8 cellular contexts compared by ENCODE assay signal in genomic region chrX:80810365-80810978, GRCh38. TPM values are rescaled to one million over a fixed set of nuclear protein-coding genes. Genes with fewer than 3 reads are reported as not detected.
DNase-seq lines count a peak whose midpoint lies in the region; ATAC-seq and TF ChIP-seq lines count a peak whose summit lies in the region.

No MANE protein-coding gene starts in this region.

- H2BK5ac ChIP-seq in neuronal stem cell (ENCODE audit: low read length), result no peak overlapping the region

- intact Hi-C loops in OCI-LY7 (cut with micrococcal nuclease; ENCODE audit: unreplicated experiment) (no loop called here), body of pancreas (cut with DNase I) (no loop called here)

- peak overlapping the region; percentile 78 for H3K4me2 ChIP-seq in OCI-LY7 (ENCODE audit: low read length)
- peak overlapping the region; percentile 23 for H3K4me2 ChIP-seq in neuronal stem cell (ENCODE audit: insufficient read depth, low read length, poor library complexity, severe bottlenecking)

- peak overlapping the region; percentile 66 for H3K27ac ChIP-seq in OCI-LY7 (ENCODE audit: low read depth, low read length, poor library complexity, severe bottlenecking)
- no peak overlapping the region for H3K27ac ChIP-seq in endodermal cell (ENCODE audit: low read depth, low read length)
- no peak overlapping the region for H3K27ac ChIP-seq in neuronal stem cell (replicated peaks; ENCODE audit: low read length)
- peak overlapping the region in 2 of 4 donors; percentile 74 to 84 for H3K27ac ChIP-seq in body of pancreas

- H3K14ac ChIP-seq in neuronal stem cell (ENCODE audit: low read length), result no peak overlapping the region

- H2AK5ac ChIP-seq in neuronal stem cell (ENCODE audit: low read depth, low read length), result no peak overlapping the region

- TF ChIP-seq CTCF in OCI-LY7 (conservative IDR thresholded peaks at IDR 0.05; ENCODE audit: low read length), result no peak
- no peak for TF ChIP-seq CTCF in endodermal cell (conservative IDR thresholded peaks at IDR 0.05)
- no peak for TF ChIP-seq CTCF in body of pancreas (IDR thresholded peaks at IDR 0.05)
- TF ChIP-seq CTCF in GM13977 (IDR thresholded peaks at IDR 0.05; ENCODE audit: extremely low read depth, insufficient read depth, missing control alignments), result no peak

- no peaks in the 10 kb centered on the region for H3K4me1 Mint-ChIP-seq in endodermal cell

- peaks cover 38% of the 10 kb centered on the region for H3K9me3 Mint-ChIP-seq in endodermal cell

- peaks cover 3% of the 10 kb centered on the region for H3K36me3 Mint-ChIP-seq in endodermal cell (ENCODE audit: low read depth)

- H2BK12ac ChIP-seq in neuronal stem cell (ENCODE audit: low read length), result no peak overlapping the region

- no peaks in the 10 kb centered on the region for H3K79me1 ChIP-seq in neuronal stem cell (ENCODE audit: low read depth, low read length)

- CTCF ChIA-PET in OCI-LY7 (lab: Charles Lee; ENCODE audit: unreplicated experiment), result interaction anchor here (0.7 kb wide), 1 partner anchor 391 kb away, joined by 3 read pairs; the partner anchor contains the start of genes HMGN5 and SH3BGRL

- BruUV-seq in OCI-LY7 (replicated peaks; lab: Mats Ljungman, UMichigan), result TSS peak; percentile 92

- H3K9me3 ChIP-seq in OCI-LY7 (ENCODE audit: low read length) (no peaks in the 10 kb centered on the region), endodermal cell (ENCODE audit: control insufficient read depth, low read length) (no peaks in the 10 kb centered on the region), neuronal stem cell (replicated peaks in 1 of 2; ENCODE audit: control insufficient read depth in 2 of 2, insufficient read depth in 1 of 2, low read depth in 1 of 2, low read length in 2 of 2) (no peaks in the 10 kb centered on the region), body of pancreas (no peaks in the 10 kb centered on the region)

- WGBS in endodermal cell (ENCODE audit: insufficient coverage in 1 of 2, insufficient read length in 1 of 2), 2 experiments, result 0 to 9% methylated on average over 1 to 5 of the region's 9 CpGs
- no CpG with 5 or more reads among the region's 9 CpGs for WGBS in neuronal stem cell (ENCODE audit: extremely low coverage in 2 of 2, insufficient read length in 2 of 2, insufficient replicate concordance in 1 of 2), 2 donors
- WGBS in body of pancreas, 2 donors, result 4 to 5% methylated on average over 7 to 9 of the region's 9 CpGs

- H3K9ac ChIP-seq in endodermal cell (ENCODE audit: extremely low read depth, low read length, poor library complexity, severe bottlenecking) (peak overlapping the region; percentile 85), neuronal stem cell (ENCODE audit: low read depth, low read length, poor library complexity) (no peak overlapping the region)

- H3K27ac Mint-ChIP-seq in endodermal cell, result peak overlapping the region; percentile 88

- no peak overlapping the region for H4K8ac ChIP-seq in neuronal stem cell (ENCODE audit: low read depth, low read length)

- ATAC-seq in body of pancreas, result no peak
- ATAC-seq in HG03342 (IDR thresholded peaks at IDR 0.05; ENCODE audit: unreplicated experiment), result no peak

- H3K27me3 Mint-ChIP-seq in endodermal cell (ENCODE audit: insufficient read depth), result no peaks in the 10 kb centered on the region

- no peak overlapping the region for H3K4ac ChIP-seq in neuronal stem cell (ENCODE audit: low read length)

- H3K36me3 ChIP-seq in OCI-LY7 (ENCODE audit: insufficient read depth, low read length) (no peaks in the 10 kb centered on the region; the same call in 1 of the 2 replicates), endodermal cell (ENCODE audit: control insufficient read depth, insufficient read depth, low read length) (no peaks in the 10 kb centered on the region), neuronal stem cell (replicated peaks in 1 of 2; ENCODE audit: control insufficient read depth in 2 of 2, insufficient read depth in 2 of 2, low read length in 2 of 2) (no peaks in the 10 kb centered on the region), body of pancreas (replicated peaks in 1 of 2; ENCODE audit: insufficient read depth in 1 of 2, low read depth in 2 of 2) (no peaks in the 10 kb centered on the region)

- no peak overlapping the region for H2BK15ac ChIP-seq in neuronal stem cell (ENCODE audit: low read length)

- peak; percentile 5 for DNase-seq in EL
- DNase-seq in OCI-LY7 (ENCODE audit: low spot score), result peak; percentile 11
- DNase-seq in endodermal cell, result no peak
- DNase-seq in neuronal stem cell (ENCODE audit: low spot score), result no peak
- no peak for DNase-seq in body of pancreas
- no peak for DNase-seq in GM13977 (ENCODE audit: low spot score)
- no peak for DNase-seq in NCI-H1417 (lab: John Stamatoyannopoulos, UW)

- H2AFZ ChIP-seq in OCI-LY7 (ENCODE audit: low read length) (peak overlapping the region; percentile 78), neuronal stem cell (ENCODE audit: low read length) (peak overlapping the region; percentile 46)

- no peak overlapping the region for H3K18ac ChIP-seq in neuronal stem cell (ENCODE audit: low read length)

- H3K9me2 ChIP-seq in OCI-LY7 (ENCODE audit: insufficient read depth, low read length), result no peaks in the 10 kb centered on the region

- H3K4me3 Mint-ChIP-seq in endodermal cell, result peak overlapping the region; percentile 85

- in situ Hi-C loops in GM13977 (cut with MboI; ENCODE audit: low pct_unique_long_range_greater_than_20kb, low sequenced_read_pairs, unreplicated experiment), result no loop called here

- H4K91ac ChIP-seq in neuronal stem cell (ENCODE audit: low read depth, low read length, poor library complexity), result no peak overlapping the region

- H3K27me3 ChIP-seq in endodermal cell (ENCODE audit: control insufficient read depth, insufficient read depth, low read length, poor library complexity, severe bottlenecking) (no peaks in the 10 kb centered on the region), neuronal stem cell (ENCODE audit: control insufficient read depth in 3 of 3, insufficient read depth in 3 of 3, low read depth in 1 of 3, low read length in 3 of 3) (no peaks in the 10 kb centered on the region), body of pancreas (no peaks in the 10 kb centered on the region)

- H3K4me3 ChIP-seq in OCI-LY7 (ENCODE audit: low read depth, low read length, poor library complexity, severe bottlenecking), result peak overlapping the region; percentile 92
- H3K4me3 ChIP-seq in endodermal cell (ENCODE audit: low read length), result peak overlapping the region; percentile 89
- peak overlapping the region; percentile 56 to 82 for H3K4me3 ChIP-seq in neuronal stem cell (ENCODE audit: low read length in 2 of 2)
- H3K4me3 ChIP-seq in body of pancreas, result peak overlapping the region in 1 of 2 donors; percentile 25

- H3K4me1 ChIP-seq in OCI-LY7 (ENCODE audit: insufficient read depth, low read length, poor library complexity, severe bottlenecking) (peaks cover 29% of the 10 kb centered on the region), endodermal cell (ENCODE audit: control insufficient read depth, insufficient read depth, low read length) (no peaks in the 10 kb centered on the region), neuronal stem cell (ENCODE audit: control insufficient read depth in 2 of 2, insufficient read depth in 1 of 2, low read depth in 1 of 2, low read length in 2 of 2) (no peaks in the 10 kb centered on the region), body of pancreas (no peaks in the 10 kb centered on the region)

- H3K23ac ChIP-seq in neuronal stem cell (ENCODE audit: low read depth, low read length, poor library complexity), result no peak overlapping the region

- no peak for TF ChIP-seq POLR2A in body of pancreas (IDR thresholded peaks at IDR 0.05)

- peaks cover 33% of the 10 kb centered on the region for H3K79me2 ChIP-seq in OCI-LY7 (ENCODE audit: insufficient read depth, low read depth, low read length)

- no peak overlapping the region for H2BK120ac ChIP-seq in neuronal stem cell (ENCODE audit: low read depth, low read length)

- H4K20me1 ChIP-seq in OCI-LY7 (ENCODE audit: insufficient read depth, low read length), result no peaks in the 10 kb centered on the region

- POLR2A ChIA-PET in OCI-LY7 (lab: Charles Lee), result interaction anchor here (0.6 to 1.0 kb wide), 3 partner anchors 20 to 1443 kb away, joined by 3 to 4 read pairs (median 4); partner anchors contain the start of genes HMGN5 and SH3BGRL

RNA-seq across cellular contexts. Expression of gene BRWD3, which starts 0.8 kb away (rescaled TPM):
- 11.7 and 12.6 TPM in 2 replicates for total RNA-seq in OCI-LY7 (2014; rRNA removed; shearing (Covaris generic))
- total RNA-seq in OCI-LY7 (2022), result 26.1 and 29.4 TPM in 2 replicates
- 10 to 100 TPM; 49.3 to 51.5 TPM for total RNA-seq in endodermal cell
- polyA plus RNA-seq in endodermal cell (2013, experiment 1 of 2), result 15.1 TPM
- 13.9 TPM for polyA plus RNA-seq in endodermal cell (2013, experiment 2 of 2)
- 14.8 TPM for polyA plus RNA-seq in neuronal stem cell (2013, experiment 1 of 2)
- 14.6 TPM for polyA plus RNA-seq in neuronal stem cell (2013, experiment 2 of 2)
- total RNA-seq in body of pancreas, result 10 to 100 TPM; 11.2 to 11.4 TPM

Comparison
In these comparisons a context has a peak if more than half of its experiments do, and no peak if none do; other contexts are left out.
1. DNase-seq: peak in EL (single experiment) and OCI-LY7 (single experiment); none in endodermal cell (single experiment), neuronal stem cell (single experiment), body of pancreas (0 of 4), GM13977 (single experiment) and NCI-H1417 (0 of 3).